ENCODE assay signal across 32 cellular contexts in genomic region chr6:46340246-46340645, GRCh38.
"Had no signal": no experiment of that assay in that cellular context is flagged by ENCODE, and none has a peak within 500 bp of the region (broad histone marks: within the 10 kb centered on the region; RNA-seq: fewer than 3 reads in every experiment).

No MANE protein-coding gene starts in this region.

- H3K9me3 ChIP-seq: adrenal gland, body of pancreas, colonic mucosa, esophagus squamous epithelium, gastroesophageal sphincter had no signal

- ATAC-seq: activated CD4-positive, CD25-positive, alpha-beta regulatory T cell treated with anti-CD3 and anti-CD28 coated beads, Interleukin-2, amount 50 U/mL, for 24 hours; activated CD8-positive, alpha-beta memory T cell treated with anti-CD3 and anti-CD28 coated beads, Interleukin-2, amount 10 ng/mL, durations not matched to agents 7 days and 5 days; activated CD8-positive, alpha-beta T cell treated with anti-CD3 and anti-CD28 coated beads, Interleukin-2, amount 10 ng/mL, durations not matched to agents 7 days and 5 days; activated naive CD8-positive, alpha-beta T cell treated with anti-CD3 and anti-CD28 coated beads, Interleukin-2, amount 50 U/mL, for 24 hours; body of pancreas; gastroesophageal sphincter; T-helper 17 cell had no signal

- H3K27me3 ChIP-seq: adrenal gland, body of pancreas, colonic mucosa, esophagus squamous epithelium, gastroesophageal sphincter had no signal

- H3K4me3 ChIP-seq: adrenal gland, body of pancreas, colonic mucosa, esophagus squamous epithelium, gastroesophageal sphincter had no signal

- DNase-seq: activated B cell treated with CpG ODN at 0.5 μM for 24 hours; activated CD4-positive, alpha-beta memory T cell treated with anti-CD3 and anti-CD28 coated beads for 36 hours; activated CD4-positive, alpha-beta T cell treated with anti-CD3 and anti-CD28 coated beads for 48 hours; activated CD4-positive, alpha-beta T cell treated with anti-CD3 and anti-CD28 coated beads, Interleukin-2, amount 50 U/mL, for 1 hour; activated CD8-positive, alpha-beta memory T cell treated with anti-CD3 and anti-CD28 coated beads, Interleukin-2, amount 10 ng/mL, durations not matched to agents 7 days and 5 days; activated CD8-positive, alpha-beta memory T cell treated with anti-CD3 and anti-CD28 coated beads, Interleukin-2, amount 50 U/mL, for 4 hours; activated CD8-positive, alpha-beta T cell treated with anti-CD3 and anti-CD28 coated beads, Interleukin-2, amount 10 ng/mL, durations not matched to agents 7 days and 5 days; activated effector memory CD4-positive, alpha-beta T cell treated with anti-CD3 and anti-CD28 coated beads, Interleukin-2, amount 50 U/mL, for 16 hours; activated naive CD4-positive, alpha-beta T cell treated with anti-CD3 and anti-CD28 coated beads for 36 hours; activated naive CD8-positive, alpha-beta T cell treated with anti-CD3 and anti-CD28 coated beads for 36 hours; activated naive CD8-positive, alpha-beta T cell treated with anti-CD3 and anti-CD28 coated beads, Interleukin-2, amount 50 U/mL, for 24 hours; activated T-cell treated with anti-CD3 and anti-CD28 coated beads, Interleukin-2, amount 50 U/mL, for 1 hour; activated T-cell treated with anti-CD3 and anti-CD28 coated beads, Interleukin-2, amount 50 U/mL, for 48 hours; adrenal gland; amygdala; aorta; body of pancreas; central memory CD4-positive, alpha-beta T cell; cerebellar nuclear complex; colonic mucosa; effector CD8-positive, alpha-beta T cell; esophagus squamous epithelium; foreskin melanocyte; T-helper 1 cell; T-helper 17 cell; T1000; WERI-Rb-1 had no signal

- H3K4me1 ChIP-seq: adrenal gland, body of pancreas, colonic mucosa, esophagus squamous epithelium had no signal

- H3K27ac ChIP-seq: adrenal gland, body of pancreas, colonic mucosa, epithelial cell of prostate, esophagus squamous epithelium, gastroesophageal sphincter, WERI-Rb-1 had no signal

- H3K36me3 ChIP-seq: adrenal gland, colonic mucosa, esophagus squamous epithelium, gastroesophageal sphincter, WERI-Rb-1 had no signal

- FAIRE-seq: endometrium, endothelial cell of umbilical vein had no signal
